23 cellular contexts compared by ENCODE assay signal in genomic region chr16:89775223-89775622, GRCh38.
"Had no signal": no experiment of that assay in that cellular context is flagged by ENCODE, and none has a peak within 500 bp of the region (broad histone marks: within the 10 kb centered on the region; RNA-seq: fewer than 3 reads in every experiment).

No MANE protein-coding gene starts in this region.

- H3K4me3 ChIP-seq: lower lobe of right lung, psoas muscle, sigmoid colon, testis, tibial nerve, upper lobe of left lung had no signal

- ATAC-seq: effector memory CD8-positive, alpha-beta T cell; left ventricle myocardium superior; lower lobe of right lung; natural killer cell; psoas muscle; right cardiac atrium; stimulated activated effector memory CD8-positive, alpha-beta T cell treated with anti-CD3 and anti-CD28 coated beads, Interleukin-12 subunit alpha, Interleukin-12 subunit beta, amount 100 ng/mL, for 72 hours; stimulated activated naive CD8-positive, alpha-beta T cell treated with anti-CD3 and anti-CD28 coated beads, Interleukin-15, Interleukin-2, amounts not matched to agents 100 U/mL and 50 U/mL, for 24 hours had no signal

- H3K4me1 ChIP-seq: lower lobe of right lung, psoas muscle, sigmoid colon, testis, tibial nerve, upper lobe of left lung had no signal

- H3K27me3 Mint-ChIP-seq: effector memory CD8-positive, alpha-beta T cell had no signal

- DNase-seq: cortex of kidney; effector memory CD8-positive, alpha-beta T cell; erythroblast; hypothalamus; immature natural killer cell; left ventricle myocardium superior; lower lobe of right lung; natural killer cell; psoas muscle; right cardiac atrium; sigmoid colon; stimulated activated CD4-positive, alpha-beta T cell treated with anti-CD3 and anti-CD28 coated beads, Interleukin-2, amount 100 ng/mL, for 24 hours; stimulated activated CD4-positive, alpha-beta T cell treated with anti-CD3 and anti-CD28 coated beads, Interleukin-4, amount 100 ng/mL, for 24 hours; stimulated activated naive CD8-positive, alpha-beta T cell treated with anti-CD3 and anti-CD28 coated beads, Interleukin-15, Interleukin-2, amounts not matched to agents 100 U/mL and 50 U/mL, for 24 hours; substantia nigra; testis had no signal

- H3K9me3 Mint-ChIP-seq: effector memory CD8-positive, alpha-beta T cell; immature natural killer cell; natural killer cell; neural crest cell; stimulated activated effector memory CD8-positive, alpha-beta T cell treated with anti-CD3 and anti-CD28 coated beads, Interleukin-12 subunit alpha, Interleukin-12 subunit beta, amount 100 ng/mL, for 72 hours had no signal

- H3K27ac Mint-ChIP-seq: immature natural killer cell; natural killer cell; stimulated activated effector memory CD8-positive, alpha-beta T cell treated with anti-CD3 and anti-CD28 coated beads, Interleukin-12 subunit alpha, Interleukin-12 subunit beta, amount 100 ng/mL, for 72 hours had no signal

- H3K36me3 Mint-ChIP-seq: natural killer cell had no signal

- H3K4me1 Mint-ChIP-seq: immature natural killer cell; natural killer cell; stimulated activated effector memory CD8-positive, alpha-beta T cell treated with anti-CD3 and anti-CD28 coated beads, Interleukin-12 subunit alpha, Interleukin-12 subunit beta, amount 100 ng/mL, for 72 hours had no signal

- FAIRE-seq: endometrium, keratinocyte, urothelium cell line had no signal

- H3K9me3 ChIP-seq: lower lobe of right lung, psoas muscle, sigmoid colon, testis, tibial nerve, upper lobe of left lung had no signal

- H3K36me3 ChIP-seq: lower lobe of right lung, sigmoid colon, tibial nerve had no signal

- H3K27me3 ChIP-seq: sigmoid colon, testis, tibial nerve, upper lobe of left lung had no signal

- H3K27ac ChIP-seq: lower lobe of right lung, psoas muscle, sigmoid colon, testis, tibial nerve, upper lobe of left lung had no signal

- H3K4me3 Mint-ChIP-seq: effector memory CD8-positive, alpha-beta T cell; immature natural killer cell; natural killer cell; neural crest cell; stimulated activated effector memory CD8-positive, alpha-beta T cell treated with anti-CD3 and anti-CD28 coated beads, Interleukin-12 subunit alpha, Interleukin-12 subunit beta, amount 100 ng/mL, for 72 hours had no signal
